ENCODE assay signal across 10 cellular contexts in genomic region chr4:74873545-74874295, GRCh38. TPM values are rescaled to one million over a fixed set of nuclear protein-coding genes. Genes with fewer than 3 reads are reported as not detected.
DNase-seq lines count a peak whose midpoint lies in the region; ATAC-seq, FAIRE-seq and TF ChIP-seq lines count a peak whose summit lies in the region.
"Had no signal": no experiment of that assay in that cellular context is flagged by ENCODE, and none has a peak within 500 bp of the region (broad histone marks: within the 10 kb centered on the region; RNA-seq: fewer than 3 reads in every experiment).

No MANE protein-coding gene starts in this region.

- H4K5ac ChIP-seq in mesendoderm (ENCODE audit: low read length), result no peak overlapping the region

- FAIRE-seq in H54 (lab: Jason Lieb, UNC), result no peak
- FAIRE-seq: bronchial epithelial cell had no signal

- H2BK5ac ChIP-seq in mesendoderm (ENCODE audit: low read length), result no peak overlapping the region

- no peak for TF ChIP-seq POLR2A in H54 (IDR thresholded peaks at IDR 0.05; ENCODE audit: low read depth, low read length)

- H3K4me1 Mint-ChIP-seq in effector memory CD8-positive, alpha-beta T cell (ENCODE audit: low read depth in 2 of 2), result peaks cover 0 to 2% of the 10 kb centered on the region in 2 donors

- H3K9ac ChIP-seq in mesendoderm (ENCODE audit: low read length), result no peak overlapping the region

- peaks cover 7 to 12% of the 10 kb centered on the region in 2 donors for H3K27me3 Mint-ChIP-seq in effector memory CD8-positive, alpha-beta T cell

- no CpG with 5 or more reads among the region's 3 CpGs for WGBS in mesendoderm (ENCODE audit: extremely low coverage, insufficient coverage, low lambda C conversion rate)

- no peak overlapping the region for H2AK5ac ChIP-seq in mesendoderm (ENCODE audit: low read length)

- no peak overlapping the region for H3K4me2 ChIP-seq in mesendoderm (ENCODE audit: low read length)

- H3K36me3 ChIP-seq in mesendoderm (ENCODE audit: control insufficient read depth, insufficient read depth, low read length), result no peaks in the 10 kb centered on the region

- H3K56ac ChIP-seq in mesendoderm (ENCODE audit: low read length), result no peak overlapping the region

- H3K4ac ChIP-seq in mesendoderm (ENCODE audit: low read depth, low read length), result no peak overlapping the region

- H2BK15ac ChIP-seq in mesendoderm (replicated peaks; ENCODE audit: low read depth), result no peak overlapping the region

- ATAC-seq in GM18870 (IDR thresholded peaks at IDR 0.05; ENCODE audit: unreplicated experiment), result peak; percentile 95
- ATAC-seq in HG02642 (IDR thresholded peaks at IDR 0.05; ENCODE audit: poor library complexity, unreplicated experiment), result peak; percentile 97
- no peak for ATAC-seq in effector memory CD8-positive, alpha-beta T cell (replicated peaks)

- no peak overlapping the region for H3K4me3 Mint-ChIP-seq in effector memory CD8-positive, alpha-beta T cell

- no peak overlapping the region for H4K8ac ChIP-seq in mesendoderm (ENCODE audit: low read depth, low read length)

- H3K4me3 ChIP-seq in mesendoderm (ENCODE audit: low read length), result no peak overlapping the region
- H3K4me3 ChIP-seq: lung had no signal

- no peak overlapping the region for H3K23ac ChIP-seq in mesendoderm (ENCODE audit: low read length)

- no peaks in the 10 kb centered on the region for H3K9me3 Mint-ChIP-seq in effector memory CD8-positive, alpha-beta T cell

- no peak overlapping the region for H3K18ac ChIP-seq in mesendoderm (ENCODE audit: low read length)

- H3K27ac Mint-ChIP-seq in effector memory CD8-positive, alpha-beta T cell, result no peak overlapping the region

- DNase-seq in NCI-H187 (lab: John Stamatoyannopoulos, UW), result peak; percentile 65 to 71
- DNase-seq in mesendoderm, result peak; percentile 35
- DNase-seq in effector memory CD8-positive, alpha-beta T cell, result no peak
- no peak for DNase-seq in H54 (ENCODE audit: insufficient read length, low spot score)
- no peak for DNase-seq in foreskin melanocyte
- no peak for DNase-seq in stimulated activated CD4-positive, alpha-beta T cell treated with anti-CD3 and anti-CD28 coated beads, Interleukin-2, amount 100 ng/mL, for 24 hours

- H3K27ac ChIP-seq in mesendoderm (ENCODE audit: low read depth, low read length), result no peak overlapping the region

- H2BK120ac ChIP-seq in mesendoderm (ENCODE audit: low read depth, low read length), result no peak overlapping the region

- H3K79me1 ChIP-seq in mesendoderm (ENCODE audit: low read length), result no peaks in the 10 kb centered on the region

- no peaks in the 10 kb centered on the region for H3K4me1 ChIP-seq in mesendoderm (ENCODE audit: control insufficient read depth, low read depth, low read length)

- H3K79me2 ChIP-seq in mesendoderm (ENCODE audit: control insufficient read depth, insufficient read depth, low read length), result no peaks in the 10 kb centered on the region

- no peaks in the 10 kb centered on the region for H3K27me3 ChIP-seq in mesendoderm (ENCODE audit: insufficient read depth, low read length, poor library complexity)

- no peaks in the 10 kb centered on the region for H3K36me3 Mint-ChIP-seq in effector memory CD8-positive, alpha-beta T cell (ENCODE audit: insufficient read depth)

RNA-seq across cellular contexts. Expression of gene PARM1, which starts 59.2 kb away (rescaled TPM):
- 2.4 TPM for polyA plus RNA-seq in mesendoderm (2013, experiment 1 of 2)
- 2.7 TPM for polyA plus RNA-seq in mesendoderm (2013, experiment 2 of 2)

Comparison
In these comparisons a context has a peak if more than half of its experiments do, and no peak if none do; other contexts are left out.
1. DNase-seq: peak in NCI-H187 (2 of 2) and mesendoderm (single experiment); none in effector memory CD8-positive, alpha-beta T cell (0 of 3), H54 (single experiment), foreskin melanocyte (single experiment) and stimulated activated CD4-positive, alpha-beta T cell treated with anti-CD3 and anti-CD28 coated beads, Interleukin-2, amount 100 ng/mL, for 24 hours (0 of 2).